ENCODE assay signal across 25 cellular contexts in the genomic region with DNA sequence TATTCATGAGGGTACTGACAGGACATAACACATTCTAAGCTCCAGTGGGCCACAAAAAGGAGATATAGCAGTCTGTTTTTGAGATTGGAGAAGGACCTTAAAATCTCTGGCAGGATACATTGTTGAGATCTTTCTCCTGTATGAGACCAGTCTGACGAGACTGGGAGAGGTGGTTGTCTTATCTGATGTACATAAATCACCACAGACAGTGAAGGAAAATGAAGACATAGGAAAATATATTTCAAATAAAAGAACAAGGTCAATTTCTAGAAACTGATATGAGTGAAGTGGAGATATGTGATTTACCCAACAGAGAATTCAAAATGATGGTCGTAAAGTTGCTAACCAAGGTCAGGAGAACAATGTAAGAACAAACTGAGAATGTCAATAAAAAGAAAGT.
"Had no signal": no experiment of that assay in that cellular context is flagged by ENCODE, and none has a peak within 500 bp of the region (broad histone marks: within the 10 kb centered on the region; RNA-seq: fewer than 3 reads in every experiment).

No MANE protein-coding gene starts in this region.

- H3K4me2 ChIP-seq: hepatocyte had no signal

- DNase-seq: colonic mucosa; cortex of kidney; dermis blood vessel endothelial cell; dorsolateral prefrontal cortex; effector CD4-positive, alpha-beta T cell; effector CD8-positive, alpha-beta T cell; effector memory CD4-positive, alpha-beta T cell; effector memory CD8-positive, alpha-beta T cell; endodermal cell; esophagus squamous epithelium; glutamatergic neuron; head of caudate nucleus; heart left ventricle; heart right ventricle had no signal

- H3K4me3 ChIP-seq: colonic mucosa, coronary artery, dorsolateral prefrontal cortex, esophagus muscularis mucosa, esophagus squamous epithelium, gastroesophageal sphincter, heart left ventricle, heart right ventricle, hepatocyte had no signal

- H3K79me2 ChIP-seq: hepatocyte had no signal

- H3K27ac Mint-ChIP-seq: dendritic cell treated with granulocyte-macrophage colony-stimulating factor and Interleukin-4, amounts not matched to agents 40 ng/mL and 50 ng/mL, for 4 days; effector memory CD8-positive, alpha-beta T cell; endodermal cell had no signal

- H3K36me3 ChIP-seq: colonic mucosa, esophagus muscularis mucosa, esophagus squamous epithelium, gastroesophageal sphincter, heart left ventricle, heart right ventricle had no signal

- H2AFZ ChIP-seq: hepatocyte had no signal

- FAIRE-seq: colon, endometrium, endothelial cell of umbilical vein, frontal cortex had no signal

- H3K27me3 ChIP-seq: colonic mucosa, dorsolateral prefrontal cortex had no signal

- H3K4me1 Mint-ChIP-seq: endodermal cell had no signal

- H3K4me1 ChIP-seq: colonic mucosa, esophagus muscularis mucosa, esophagus squamous epithelium, foreskin keratinocyte, gastroesophageal sphincter, heart left ventricle, heart right ventricle had no signal

- H3K9me3 ChIP-seq: colonic mucosa, esophagus squamous epithelium had no signal

- ATAC-seq: effector memory CD8-positive, alpha-beta T cell; gastroesophageal sphincter; heart left ventricle; heart right ventricle had no signal

- H3K4me3 Mint-ChIP-seq: dendritic cell treated with granulocyte-macrophage colony-stimulating factor and Interleukin-4, amounts not matched to agents 40 ng/mL and 50 ng/mL, for 4 days; effector memory CD8-positive, alpha-beta T cell; endodermal cell had no signal

- H3K27ac ChIP-seq: colonic mucosa, coronary artery, dorsolateral prefrontal cortex, epithelial cell of prostate, esophagus muscularis mucosa, esophagus squamous epithelium, foreskin keratinocyte, gastroesophageal sphincter, heart left ventricle, heart right ventricle, hepatocyte had no signal
